In genomic region chr3:185744997-185745843, GRCh38 we compare ENCODE assay signal across 8 cellular contexts.
DNase-seq lines count a peak whose midpoint lies in the region; ATAC-seq and TF ChIP-seq lines count a peak whose summit lies in the region.

No MANE protein-coding gene starts in this region.

- H3K4me1 ChIP-seq in BE2C = no peaks in the 10 kb centered on the region

- H3K4me3 ChIP-seq in AG04449 (ENCODE audit: low read depth, low read length) (no peak overlapping the region), foreskin fibroblast (ENCODE audit: low read depth in 1 of 2, low read length in 2 of 2) (no peak overlapping the region), BE2C (ENCODE audit: low read depth, low read length) (no peak overlapping the region)

- peak; percentile 74 for DNase-seq in AG04449 (ENCODE audit: low read depth, low spot score)
- DNase-seq in NOMO-1 (lab: John Stamatoyannopoulos, UW; ENCODE audit: unreplicated experiment in 2 of 2) = peak; percentile 55 to 68
- peak; percentile 87 to 88 for DNase-seq in foreskin fibroblast
- DNase-seq in activated CD4-positive, alpha-beta T cell treated with anti-CD3 and anti-CD28 coated beads for 48 hours = no peak
- no peak for DNase-seq in DMS 273 (lab: John Stamatoyannopoulos, UW; ENCODE audit: unreplicated experiment)
- DNase-seq in BE2C = no peak

- POLR2A ChIA-PET in AG04449 (lab: Yijun Ruan, JAX) = no interaction called here

- ATAC-seq in GM21447 (IDR thresholded peaks at IDR 0.05; ENCODE audit: unreplicated experiment) = peak; percentile 71
- no peak for ATAC-seq in HG02981 (IDR thresholded peaks at IDR 0.05; ENCODE audit: unreplicated experiment)

- H3K36me3 ChIP-seq in BE2C = no peaks in the 10 kb centered on the region

- H3K27me3 ChIP-seq in BE2C = peaks cover 40% of the 10 kb centered on the region

- no peaks in the 10 kb centered on the region for H3K9me3 ChIP-seq in BE2C

- TF ChIP-seq CTCF in AG04449 (IDR thresholded peaks at IDR 0.05; ENCODE audit: insufficient read depth, low read length, missing control alignments) = no peak
- no peak for TF ChIP-seq CTCF in foreskin fibroblast (IDR thresholded peaks at IDR 0.05; ENCODE audit: low read depth, low read length)
- TF ChIP-seq CTCF in BE2C (IDR thresholded peaks at IDR 0.05; ENCODE audit: low read depth, low read length) = no peak

- CTCF ChIA-PET in AG04449 (lab: Yijun Ruan, JAX) = interaction anchor here (1.0 to 3.5 kb wide), 8 partner anchors 9 to 84 kb away, joined by 3 to 21 read pairs (median 5); no protein-coding TSS in a partner anchor

Comparison
In these comparisons a context has a peak if more than half of its experiments do, and no peak if none do; other contexts are left out.
1. DNase-seq: peak in AG04449 (single experiment), NOMO-1 (2 of 2) and foreskin fibroblast (2 of 2); none in activated CD4-positive, alpha-beta T cell treated with anti-CD3 and anti-CD28 coated beads for 48 hours (single experiment), DMS 273 (single experiment) and BE2C (single experiment).